7 cellular contexts compared by ENCODE assay signal in the genomic region with DNA sequence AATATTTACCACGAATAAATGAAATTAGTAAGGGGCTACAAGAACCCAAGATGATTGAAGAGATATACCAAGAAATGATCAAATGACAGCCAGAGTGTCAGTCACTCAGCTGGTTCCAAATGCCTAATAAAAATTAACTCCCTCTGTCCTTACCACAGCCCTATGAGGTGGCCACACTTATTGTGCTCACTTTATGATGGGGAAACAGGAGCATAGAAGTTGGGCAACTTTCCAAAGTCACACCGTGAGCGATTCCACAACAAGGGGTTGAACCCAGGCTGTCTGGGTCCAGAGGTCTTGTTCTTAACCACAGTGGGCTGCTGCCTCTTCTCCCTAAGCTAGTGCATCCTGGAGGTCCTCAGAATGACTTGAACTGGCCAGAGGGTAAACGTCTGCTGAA. TPM values are rescaled to one million over a fixed set of nuclear protein-coding genes. Genes with fewer than 3 reads are reported as not detected.
"Had no signal": no experiment of that assay in that cellular context is flagged by ENCODE, and none has a peak within 500 bp of the region (broad histone marks: within the 10 kb centered on the region; RNA-seq: fewer than 3 reads in every experiment).

No MANE protein-coding gene starts in this region.

RNA-seq across cellular contexts. Expression of a gene that starts 31.6 kb away (rescaled TPM):
- total RNA-seq: thoracic aorta, thyroid gland, upper lobe of right lung, ureter, uterus had no signal
- polyA plus RNA-seq: urinary bladder had no signal

RNA-seq across cellular contexts. Expression of a gene that starts 59.1 kb away (rescaled TPM):
- total RNA-seq: subcutaneous adipose tissue had no signal
